31 cellular contexts compared by ENCODE assay signal in genomic region chr19:56026769-56027168, GRCh38. TPM values are rescaled to one million over a fixed set of nuclear protein-coding genes. Genes with fewer than 3 reads are reported as not detected.
A peak's percentile ranks its signal among the peaks of the same experiment; 100 is the strongest.
DNase-seq lines count a peak whose midpoint lies in the region; ATAC-seq, FAIRE-seq and TF ChIP-seq lines count a peak whose summit lies in the region.
"Had no signal": no experiment of that assay in that cellular context is flagged by ENCODE, and none has a peak within 500 bp of the region (broad histone marks: within the 10 kb centered on the region; RNA-seq: fewer than 3 reads in every experiment).

No MANE protein-coding gene starts in this region.

- H3K4me1 ChIP-seq in HepG2 (ENCODE audit: insufficient read depth, low read length) (no peaks in the 10 kb centered on the region), right lobe of liver (no peaks in the 10 kb centered on the region)
- H3K4me1 ChIP-seq: BE2C, BLaER1 had no signal

- no peak overlapping the region for H3K4me2 ChIP-seq in HepG2 (ENCODE audit: low read depth, low read length)
- H3K4me2 ChIP-seq: BLaER1 had no signal

- ATAC-seq in HepG2 (no peak), right lobe of liver (no peak)
- no peak for ATAC-seq in stimulated activated naive CD8-positive, alpha-beta T cell treated with anti-CD3 and anti-CD28 coated beads, Interleukin-15, Interleukin-2, amounts not matched to agents 100 U/mL and 50 U/mL, for 24 hours
- ATAC-seq: GM12878 had no signal

- DNase-seq in HepG2 (ENCODE audit: low spot score) (no peak), right lobe of liver (no peak), RPMI8226 (peak; percentile 32), SHP77 treated with DMSO at 0.1 percent for 48 hours (lab: John Stamatoyannopoulos, UW) (peak; percentile 21), posterior vena cava (ENCODE audit: low spot score) (peak; percentile 40), middle frontal gyrus (ENCODE audit: extremely low spot score, low spot score) (no peak), NCI-H446 (lab: John Stamatoyannopoulos, UW) (no peak)
- no peak for DNase-seq in stimulated activated naive CD8-positive, alpha-beta T cell treated with anti-CD3 and anti-CD28 coated beads, Interleukin-15, Interleukin-2, amounts not matched to agents 100 U/mL and 50 U/mL, for 24 hours
- DNase-seq: 8988T; ACHN; BE2C; C1 segment of cervical spinal cord; CD4-positive, alpha-beta memory T cell; CD4-positive, CD25-positive, alpha-beta regulatory T cell; CD8-positive, alpha-beta memory T cell; COR-L47; DMS 273 treated with DMSO at 0.1 percent for 48 hours; DMS153; DMS53; DMS79; DND-41; GF-D8 had no signal

- H3K9ac ChIP-seq in HepG2 (ENCODE audit: insufficient read depth, low read depth, low read length), result no peak overlapping the region
- H3K9ac ChIP-seq: BLaER1 had no signal

- CTCF ChIA-PET in HepG2 (lab: Yijun Ruan, JAX; ENCODE audit: low intra/inter-chr PET ratio, low total read pairs), result no interaction called here

- in situ Hi-C loops in HepG2 (cut with HindIII; ENCODE audit: extremely low pct_ligation_motif_present, low pct_unique_long_range_greater_than_20kb), result no loop called here

- no peak for TF ChIP-seq RAD21 in HepG2 (CRISPR knock-in tag; IDR thresholded peaks at IDR 0.05)

- no peak overlapping the region for H2AFZ ChIP-seq in HepG2 (ENCODE audit: low read length)

- no TSS peak for BruUV-seq in HepG2 (replicated peaks; lab: Mats Ljungman, UMichigan)

- no peaks in the 10 kb centered on the region for H3K79me2 ChIP-seq in HepG2 (ENCODE audit: insufficient read depth, low read length)

- TF ChIP-seq POLR2A in HepG2 (IDR thresholded peaks at IDR 0.05; ENCODE audit: insufficient read depth in 1 of 2, low read depth in 2 of 2, low read length in 2 of 2) (no peak), right lobe of liver (IDR thresholded peaks at IDR 0.05) (no peak)

- H3K36me3 ChIP-seq in HepG2 (replicated peaks in 1 of 2; ENCODE audit: control insufficient read depth in 1 of 2, insufficient read depth in 2 of 2, low read length in 2 of 2) (no peaks in the 10 kb centered on the region), right lobe of liver (no peaks in the 10 kb centered on the region)
- H3K36me3 ChIP-seq: BE2C, BLaER1 had no signal

- no peaks in the 10 kb centered on the region for H4K20me1 ChIP-seq in HepG2 (ENCODE audit: insufficient read depth, low read length)
- H4K20me1 ChIP-seq: BLaER1 had no signal

- H3K27ac ChIP-seq in HepG2 (ENCODE audit: extremely low read length, insufficient read depth, low read length), result no peak overlapping the region
- no peak overlapping the region for H3K27ac ChIP-seq in right lobe of liver
- H3K27ac ChIP-seq: BLaER1 had no signal

- TF ChIP-seq CTCF in HepG2 (CRISPR knock-in tag; IDR thresholded peaks at IDR 0.05) (no peak), right lobe of liver (IDR thresholded peaks at IDR 0.05) (no peak)

- POLR2A ChIA-PET in HepG2 (lab: Yijun Ruan, JAX), result no interaction called here

- intact Hi-C loops in HepG2 (cut with micrococcal nuclease; ENCODE audit: unreplicated experiment) (no loop called here), right lobe of liver (cut with DNase I) (no loop called here), posterior vena cava (cut with DNase I) (no loop called here)

- H3K9me3 ChIP-seq in HepG2 (ENCODE audit: low read length) (no peaks in the 10 kb centered on the region), right lobe of liver (no peaks in the 10 kb centered on the region)
- H3K9me3 ChIP-seq: BE2C, BLaER1 had no signal

- H3K27me3 ChIP-seq in HepG2 (ENCODE audit: control insufficient read depth in 1 of 2, insufficient read depth in 2 of 2, low read length in 2 of 2) (peaks cover 0 to 11% of the 10 kb centered on the region in 2 experiments; a peak in 2 of 5 replicates), right lobe of liver (no peaks in the 10 kb centered on the region)
- H3K27me3 ChIP-seq: BLaER1 had no signal

- 53% methylated on average over 15 of the region's 15 CpGs for WGBS in HepG2 (ENCODE audit: low lambda C conversion rate)
- WGBS in right lobe of liver (ENCODE audit: insufficient coverage, low coverage, low lambda C conversion rate, missing lambda C conversion rate), result 72% methylated on average over 11 of the region's 15 CpGs

- no peak for TF ChIP-seq EP300 in HepG2 (IDR thresholded peaks at IDR 0.05; ENCODE audit: low read depth in 2 of 2, low read length in 2 of 2)
- no peak for TF ChIP-seq EP300 in HepG2 (CRISPR knock-in tag; IDR thresholded peaks at IDR 0.05; ENCODE audit: borderline replicate concordance)

- FAIRE-seq in HepG2 (lab: Jason Lieb, UNC), result no peak
- FAIRE-seq: A204.1, G401.6, GM12878, GM12892, GM18507 had no signal

- H3K4me3 ChIP-seq in HepG2 (replicated peaks in 1 of 3; ENCODE audit: insufficient read depth in 1 of 3, low read depth in 2 of 3, low read length in 3 of 3), result no peak overlapping the region
- H3K4me3 ChIP-seq in right lobe of liver, result no peak overlapping the region
- H3K4me3 ChIP-seq: BLaER1, GM12878 had no signal

TF ChIP-seq in HepG2, 621 proteins besides CTCF, POLR2A, EP300 and RAD21 (continues in another document):
- no peak for TF ChIP-seq ZNF225 (CRISPR knock-in tag; IDR thresholded peaks at IDR 0.05)
- TF ChIP-seq MED8 (CRISPR knock-in tag; IDR thresholded peaks at IDR 0.05; ENCODE audit: insufficient replicate concordance), result no peak
- TF ChIP-seq AKNA (CRISPR knock-in tag; IDR thresholded peaks at IDR 0.05; ENCODE audit: borderline replicate concordance), result no peak
- no peak for TF ChIP-seq ZSCAN30 (CRISPR knock-in tag; IDR thresholded peaks at IDR 0.05)
- TF ChIP-seq ZNF501 (CRISPR knock-in tag; IDR thresholded peaks at IDR 0.05), result no peak
- TF ChIP-seq THYN1 (CRISPR knock-in tag; IDR thresholded peaks at IDR 0.05; ENCODE audit: borderline replicate concordance, low read depth), result no peak
- TF ChIP-seq E2F5 (CRISPR knock-in tag; conservative IDR thresholded peaks at IDR 0.05), result no peak
- no peak for TF ChIP-seq PHF21A (CRISPR knock-in tag; IDR thresholded peaks at IDR 0.05)

RNA-seq across cellular contexts. Expression of gene NLRP5, which starts 40.2 kb away (rescaled TPM):
- total RNA-seq in HepG2 (2016; rRNA removed; fragmentation: Illumina TruSeq; extraction: Trizol) (not detected in 2 replicates), right lobe of liver (not detected), posterior vena cava (not detected)
- not detected in 2 replicates for total RNA-seq in HepG2 (2016; cell fraction: cytosol; rRNA removed; fragmentation: Illumina TruSeq; extraction: Trizol; ENCODE audit: low read depth)
- total RNA-seq in HepG2 (2016; cell fraction: insoluble cytoplasmic fraction; rRNA removed; fragmentation: Illumina TruSeq; extraction: Trizol), result not detected in 2 replicates
- not detected in 2 replicates for total RNA-seq in HepG2 (2016; cell fraction: membrane; rRNA removed; fragmentation: Illumina TruSeq; extraction: Trizol)
- total RNA-seq in HepG2 (2016; cell fraction: nucleus; rRNA removed; fragmentation: Illumina TruSeq; extraction: Trizol), result not detected in 2 replicates
- not detected in 2 replicates for polyA plus RNA-seq in HepG2 (2011; rRNA removed)
- polyA plus RNA-seq in HepG2 (2011; cell fraction: cytosol; rRNA removed), result not detected in 2 replicates
- polyA plus RNA-seq in HepG2 (2011; cell fraction: nucleus; rRNA removed), result not detected in 2 replicates
- polyA plus RNA-seq in HepG2 (2012), result not detected in 2 replicates
- not detected in 2 replicates for polyA plus RNA-seq in HepG2 (2016; cell fraction: cytosol; fragmentation: Illumina TruSeq; extraction: Trizol; ENCODE audit: low read depth)
- not detected in 2 replicates for polyA plus RNA-seq in HepG2 (2016; cell fraction: insoluble cytoplasmic fraction; fragmentation: Illumina TruSeq; extraction: Trizol; ENCODE audit: low read depth)
- polyA plus RNA-seq in HepG2 (2016; cell fraction: membrane; fragmentation: Illumina TruSeq; extraction: Trizol; ENCODE audit: low read depth), result not detected in 2 replicates
- not detected in 2 replicates for polyA plus RNA-seq in HepG2 (2016; cell fraction: nucleus; fragmentation: Illumina TruSeq; extraction: Trizol; ENCODE audit: insufficient read depth, low read depth)
- not detected in 2 replicates for polyA minus RNA-seq in HepG2 (2011; rRNA and poly(A)+ RNA removed; ENCODE audit: low replicate concordance)
- not detected in 2 replicates for polyA minus RNA-seq in HepG2 (2011; cell fraction: cytosol; rRNA and poly(A)+ RNA removed)
- not detected in 2 replicates for polyA minus RNA-seq in HepG2 (2011; cell fraction: nucleus; rRNA and poly(A)+ RNA removed)
- total RNA-seq: A673; CD4-positive, alpha-beta memory T cell; CD4-positive, CD25-positive, alpha-beta regulatory T cell; CD8-positive, alpha-beta memory T cell; GM12878 had no signal
- polyA plus RNA-seq: AG04450; CD14-positive monocyte; CD4-positive, alpha-beta memory T cell; CD4-positive, CD25-positive, alpha-beta regulatory T cell; CD8-positive, alpha-beta memory T cell had no signal

Comparison
In these comparisons a context has a peak if more than half of its experiments do, and no peak if none do; other contexts are left out.
1. DNase-seq: peak in RPMI8226 (single experiment), SHP77 treated with DMSO at 0.1 percent for 48 hours (single experiment) and posterior vena cava (single experiment); none in HepG2 (single experiment), right lobe of liver (0 of 3), stimulated activated naive CD8-positive, alpha-beta T cell treated with anti-CD3 and anti-CD28 coated beads, Interleukin-15, Interleukin-2, amounts not matched to agents 100 U/mL and 50 U/mL, for 24 hours (single experiment), middle frontal gyrus (single experiment) and NCI-H446 (0 of 2).